In the genomic region with DNA sequence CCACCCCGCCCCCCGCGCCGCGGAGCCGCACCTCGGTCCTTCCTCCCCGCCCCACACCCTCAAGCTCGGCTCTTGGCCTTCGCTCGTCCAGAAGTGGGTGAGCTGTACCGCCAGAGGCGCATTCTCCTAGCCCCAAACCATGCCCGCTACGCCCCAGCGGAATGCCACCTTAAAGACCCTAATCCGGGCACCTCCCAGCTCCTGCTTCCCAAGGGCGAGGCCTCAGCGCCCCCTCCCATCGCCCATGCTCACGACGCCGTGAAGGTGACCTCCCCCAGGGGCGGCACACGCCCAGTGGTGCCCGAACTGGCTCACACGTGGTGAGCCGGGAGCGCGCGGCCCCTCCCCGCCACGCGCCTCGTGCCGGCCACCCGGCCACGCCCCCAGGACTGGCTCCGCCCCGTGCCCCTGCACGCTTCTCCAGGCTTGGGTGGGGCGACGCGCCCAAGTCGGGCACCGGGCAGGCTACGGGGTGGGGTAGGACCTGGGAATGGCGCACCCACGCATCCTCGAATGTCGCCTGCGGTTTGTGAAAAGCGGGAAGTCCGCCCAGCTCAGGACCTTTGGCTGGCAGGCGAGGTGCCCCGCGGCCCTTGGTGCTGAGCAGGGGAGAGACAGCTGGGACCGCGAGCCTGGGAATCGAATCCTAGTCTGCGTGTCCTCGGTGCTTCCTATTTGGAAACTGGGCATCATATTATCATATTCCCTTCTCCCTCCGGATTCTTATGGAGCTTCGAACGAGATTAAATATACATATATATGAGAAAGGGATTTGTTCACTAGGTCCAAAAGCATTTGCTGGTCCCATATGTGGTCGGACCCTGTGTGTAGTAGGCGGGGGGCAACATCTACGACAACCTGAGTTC, we compare ENCODE assay signal across 8 cellular contexts. TPM values are rescaled to one million over a fixed set of nuclear protein-coding genes. Genes with fewer than 3 reads are reported as not detected.
DNase-seq lines count a peak whose midpoint lies in the region; ATAC-seq and TF ChIP-seq lines count a peak whose summit lies in the region.

No MANE protein-coding gene starts in this region.

- peak overlapping the region; percentile 82 for H3K4me2 ChIP-seq in SU-DHL-6 (ENCODE audit: low read depth, low read length, poor library complexity, severe bottlenecking)

- peaks cover 11% of the 10 kb centered on the region; the same call in 1 of the 2 replicates for H3K79me2 ChIP-seq in SU-DHL-6 (ENCODE audit: insufficient read depth, low read length)

- no peaks in the 10 kb centered on the region for H3K27me3 Mint-ChIP-seq in activated naive CD8-positive, alpha-beta T cell treated with anti-CD3 and anti-CD28 coated beads, Interleukin-2, amount 50 U/mL, for 24 hours
- peaks cover 2% of the 10 kb centered on the region for H3K27me3 Mint-ChIP-seq in type B pancreatic cell

- peak; percentile 53 for TF ChIP-seq CTCF in GM12874 (IDR thresholded peaks at IDR 0.05; ENCODE audit: insufficient read depth, low read depth, low read length)
- no peak for TF ChIP-seq CTCF in SU-DHL-6 (IDR thresholded peaks at IDR 0.05; ENCODE audit: insufficient read depth, low read length, poor library complexity, severe bottlenecking)
- TF ChIP-seq CTCF in heart right ventricle (IDR thresholded peaks at IDR 0.05): peak in 5 of 9 donors; percentile 24 to 45 (median 40)
- peak; percentile 65 for TF ChIP-seq CTCF in type B pancreatic cell (conservative IDR thresholded peaks at IDR 0.05)

- no peaks in the 10 kb centered on the region for H3K27me3 ChIP-seq in SU-DHL-6 (ENCODE audit: low read length)
- peaks cover 0 to 9% (median 0%) of the 10 kb centered on the region in 7 donors for H3K27me3 ChIP-seq in heart right ventricle

- peak overlapping the region; percentile 59 for H3K9ac ChIP-seq in SU-DHL-6 (ENCODE audit: low read length)

- peak overlapping the region; percentile 85 for H3K27ac Mint-ChIP-seq in activated naive CD8-positive, alpha-beta T cell treated with anti-CD3 and anti-CD28 coated beads, Interleukin-2, amount 50 U/mL, for 24 hours
- peak overlapping the region; percentile 97 for H3K27ac Mint-ChIP-seq in type B pancreatic cell

- H3K9me3 Mint-ChIP-seq in activated naive CD8-positive, alpha-beta T cell treated with anti-CD3 and anti-CD28 coated beads, Interleukin-2, amount 50 U/mL, for 24 hours: no peaks in the 10 kb centered on the region
- no peaks in the 10 kb centered on the region for H3K9me3 Mint-ChIP-seq in type B pancreatic cell

- DNase-seq in NCI-H1105 treated with DMSO at 0.1 percent for 48 hours (lab: John Stamatoyannopoulos, UW) (peak; percentile 81), heart right ventricle (peak; percentile 88 to 92), posterior cingulate gyrus (peak; percentile 74 to 97 (median 84)), type B pancreatic cell (ENCODE audit: extremely low spot score, unreplicated experiment) (peak; percentile 94)
- DNase-seq in activated naive CD8-positive, alpha-beta T cell treated with anti-CD3 and anti-CD28 coated beads, Interleukin-2, amount 50 U/mL, for 24 hours: peak; percentile 96

- 0 to 1% methylated on average over 62 to 68 of the region's 68 CpGs for WGBS in heart right ventricle, 2 donors

- intact Hi-C loops in heart right ventricle (cut with DNase I) (loop anchor here in 5 of 10 donors (1.0 to 10.0 kb wide), 7 partner anchors 14 to 57 kb away; partner anchors contain the start of gene ZCCHC3 (in 1 of the 5)), posterior cingulate gyrus (cut with DNase I) (loop anchor here (2.0 kb wide), 1 partner anchor 14 kb away; no protein-coding TSS in a partner anchor)

- no peaks in the 10 kb centered on the region for H4K20me1 ChIP-seq in SU-DHL-6 (ENCODE audit: low read depth, low read length)

- peak overlapping the region; percentile 86 for H3K4me3 Mint-ChIP-seq in activated naive CD8-positive, alpha-beta T cell treated with anti-CD3 and anti-CD28 coated beads, Interleukin-2, amount 50 U/mL, for 24 hours
- H3K4me3 Mint-ChIP-seq in type B pancreatic cell: peak overlapping the region; percentile 97

- peaks cover 6% of the 10 kb centered on the region for H3K36me3 Mint-ChIP-seq in activated naive CD8-positive, alpha-beta T cell treated with anti-CD3 and anti-CD28 coated beads, Interleukin-2, amount 50 U/mL, for 24 hours (ENCODE audit: low read depth)
- H3K36me3 Mint-ChIP-seq in type B pancreatic cell: peaks cover 12% of the 10 kb centered on the region

- peaks cover 26% of the 10 kb centered on the region for H3K4me1 Mint-ChIP-seq in activated naive CD8-positive, alpha-beta T cell treated with anti-CD3 and anti-CD28 coated beads, Interleukin-2, amount 50 U/mL, for 24 hours
- H3K4me1 Mint-ChIP-seq in type B pancreatic cell (ENCODE audit: unreplicated experiment): peaks cover 22% of the 10 kb centered on the region

- no peaks in the 10 kb centered on the region for H3K9me2 ChIP-seq in SU-DHL-6 (replicated peaks; ENCODE audit: insufficient read depth, low read length)

- H3K9me3 ChIP-seq in SU-DHL-6 (ENCODE audit: insufficient read depth, low read length) (no peaks in the 10 kb centered on the region), heart right ventricle (no peaks in the 10 kb centered on the region)

- peak; percentile 61 for ATAC-seq in HG02642 (IDR thresholded peaks at IDR 0.05; ENCODE audit: poor library complexity, unreplicated experiment)
- ATAC-seq in activated naive CD8-positive, alpha-beta T cell treated with anti-CD3 and anti-CD28 coated beads, Interleukin-2, amount 50 U/mL, for 24 hours: peak; percentile 65
- peak; percentile 65 to 87 (median 78) for ATAC-seq in heart right ventricle

- H3K27ac ChIP-seq in SU-DHL-6 (ENCODE audit: low read depth, low read length) (peak overlapping the region; percentile 59), heart right ventricle (peak overlapping the region; percentile 85 to 98 (median 95))

- peaks cover 5 to 44% (median 24%) of the 10 kb centered on the region in 9 donors for H3K4me1 ChIP-seq in heart right ventricle

- H3K4me3 ChIP-seq in SU-DHL-6 (ENCODE audit: insufficient read depth, low read length, poor library complexity, severe bottlenecking): peak overlapping the region; percentile 60
- H3K4me3 ChIP-seq in heart right ventricle: peak overlapping the region; percentile 33 to 83 (median 73)

- peak overlapping the region; percentile 78 for H2AFZ ChIP-seq in SU-DHL-6 (ENCODE audit: low read depth, low read length, severe bottlenecking)

- peaks cover 20% of the 10 kb centered on the region for H3F3A ChIP-seq in SU-DHL-6 (ENCODE audit: insufficient read depth)

- no peaks in the 10 kb centered on the region for H3K36me3 ChIP-seq in SU-DHL-6 (ENCODE audit: low read length)
- H3K36me3 ChIP-seq in heart right ventricle: peaks cover 0 to 12% (median 0%) of the 10 kb centered on the region in 9 donors

RNA-seq across cellular contexts. Expression of gene SOX12, which starts 0.9 kb away (rescaled TPM):
- total RNA-seq in heart right ventricle: 10 to 100 TPM in 6 of 10 donors, 1 to 10 TPM in 4; 7.2 to 16.5 (median 10.9) TPM
- 1 to 10 TPM; 4.5 to 5.2 TPM for polyA plus RNA-seq in heart right ventricle
- 9.9 and 52.7 TPM in 2 replicates for total RNA-seq in type B pancreatic cell (ENCODE audit: low replicate concordance)

RNA-seq across cellular contexts. Expression of gene NRSN2, which starts 22.5 kb away (rescaled TPM):
- total RNA-seq in heart right ventricle (10 to 100 TPM; 12.1 to 32.3 (median 19.1) TPM), type B pancreatic cell (ENCODE audit: low replicate concordance) (33.8 and 43.0 TPM in 2 replicates)
- 10 to 100 TPM; 31.1 to 53.9 TPM for polyA plus RNA-seq in heart right ventricle

RNA-seq across cellular contexts. Expression of gene ZCCHC3, which starts 27.0 kb away (rescaled TPM):
- total RNA-seq in heart right ventricle (10 to 100 TPM in 7 of 10 donors, 1 to 10 TPM in 3; 8.2 to 12.8 (median 10.7) TPM), type B pancreatic cell (ENCODE audit: low replicate concordance) (28.9 and 40.5 TPM in 2 replicates)
- 10 to 100 TPM in 1 of 2 donors, 1 to 10 TPM in 1; 7.7 to 10.8 TPM for polyA plus RNA-seq in heart right ventricle

RNA-seq across cellular contexts. Expression of gene C20orf96, which starts 33.9 kb away (rescaled TPM):
- total RNA-seq in heart right ventricle (1 to 10 TPM; 3.1 to 5.5 (median 4.5) TPM), type B pancreatic cell (ENCODE audit: low replicate concordance) (12.6 and 27.0 TPM in 2 replicates)
- polyA plus RNA-seq in heart right ventricle: 1 to 10 TPM; 3.5 to 4.1 TPM

RNA-seq across cellular contexts. Expression of gene TRIB3, which starts 56.1 kb away (rescaled TPM):
- total RNA-seq in heart right ventricle (1 to 10 TPM in 7 of 10 donors, under 1 TPM in 3; 0.33 to 4.3 (median 1.1) TPM), type B pancreatic cell (ENCODE audit: low replicate concordance) (8.3 and 17.0 TPM in 2 replicates)
- 10 to 100 TPM in 1 of 2 donors, 1 to 10 TPM in 1; 1.4 to 10.6 TPM for polyA plus RNA-seq in heart right ventricle

Comparison
In these comparisons a context has a peak if more than half of its experiments do, and no peak if none do; other contexts are left out.
1. Peak in every context shown above with its lines: DNase-seq, ATAC-seq, H3K4me3 ChIP-seq and H3K27ac ChIP-seq.